ENCODE assay signal across 6 cellular contexts in genomic region chr20:58981564-58982364, GRCh38. TPM values are rescaled to one million over a fixed set of nuclear protein-coding genes. Genes with fewer than 3 reads are reported as not detected.
DNase-seq lines count a peak whose midpoint lies in the region; ATAC-seq lines count a peak whose summit lies in the region.

No MANE protein-coding gene starts in this region.

- peaks cover 39% of the 10 kb centered on the region for H3K36me3 ChIP-seq in MG63
- H3K36me3 ChIP-seq in effector memory CD4-positive, alpha-beta T cell (ENCODE audit: control insufficient read depth, insufficient read depth, low read length): peaks cover 12% of the 10 kb centered on the region

- no peaks in the 10 kb centered on the region for H3K27me3 ChIP-seq in MG63
- H3K27me3 ChIP-seq in effector memory CD4-positive, alpha-beta T cell (replicated peaks; ENCODE audit: control insufficient read depth, insufficient read depth, low read length, poor library complexity, severe bottlenecking): no peaks in the 10 kb centered on the region

- H3K9me3 ChIP-seq in MG63: no peaks in the 10 kb centered on the region; the same call in 1 of the 2 replicates
- no peaks in the 10 kb centered on the region for H3K9me3 ChIP-seq in effector memory CD4-positive, alpha-beta T cell (ENCODE audit: control insufficient read depth, low read length)

- H3K4me1 ChIP-seq in effector memory CD4-positive, alpha-beta T cell (ENCODE audit: control insufficient read depth, insufficient read depth, low read length, poor library complexity, severe bottlenecking): peaks cover 20% of the 10 kb centered on the region

- ATAC-seq in GM19438 (IDR thresholded peaks at IDR 0.05; ENCODE audit: low read depth, unreplicated experiment) (peak; percentile 8), GM21526 (IDR thresholded peaks at IDR 0.05; ENCODE audit: low FRiP score, unreplicated experiment) (no peak)

- peak overlapping the region; percentile 86 for H3K4me3 ChIP-seq in MG63
- H3K4me3 ChIP-seq in effector memory CD4-positive, alpha-beta T cell (ENCODE audit: insufficient read depth, low read depth, low read length, poor library complexity, severe bottlenecking): peak overlapping the region; percentile 60

- DNase-seq in MG63: no peak
- DNase-seq in effector memory CD4-positive, alpha-beta T cell: no peak
- DNase-seq in retina: peak; percentile 62
- no peak for DNase-seq in GOT3 (lab: John Stamatoyannopoulos, UW)

- peak overlapping the region; percentile 68 for H3K27ac ChIP-seq in effector memory CD4-positive, alpha-beta T cell (ENCODE audit: insufficient read depth, low read length, poor library complexity, severe bottlenecking)

RNA-seq across cellular contexts. Expression of gene NELFCD, which starts 0.7 kb away (rescaled TPM):
- total RNA-seq in MG63 (2014; rRNA removed; shearing (Covaris generic); ENCODE audit: low replicate concordance): 72.4 and 80.7 TPM in 2 replicates

RNA-seq across cellular contexts. Expression of gene CTSZ, which starts 25.3 kb away (rescaled TPM):
- 445 and 487 TPM in 2 replicates for total RNA-seq in MG63 (2014; rRNA removed; shearing (Covaris generic); ENCODE audit: low replicate concordance)

RNA-seq across cellular contexts. Expression of gene TUBB1, which starts 37.5 kb away (rescaled TPM):
- total RNA-seq in MG63 (2014; rRNA removed; shearing (Covaris generic); ENCODE audit: low replicate concordance): not detected in 2 replicates

RNA-seq across cellular contexts. Expression of gene ATP5F1E, which starts 50.4 kb away (rescaled TPM):
- 32.4 and 44.2 TPM in 2 replicates for total RNA-seq in MG63 (2014; rRNA removed; shearing (Covaris generic); ENCODE audit: low replicate concordance)
